22 cellular contexts compared by ENCODE assay signal in the genomic region with DNA sequence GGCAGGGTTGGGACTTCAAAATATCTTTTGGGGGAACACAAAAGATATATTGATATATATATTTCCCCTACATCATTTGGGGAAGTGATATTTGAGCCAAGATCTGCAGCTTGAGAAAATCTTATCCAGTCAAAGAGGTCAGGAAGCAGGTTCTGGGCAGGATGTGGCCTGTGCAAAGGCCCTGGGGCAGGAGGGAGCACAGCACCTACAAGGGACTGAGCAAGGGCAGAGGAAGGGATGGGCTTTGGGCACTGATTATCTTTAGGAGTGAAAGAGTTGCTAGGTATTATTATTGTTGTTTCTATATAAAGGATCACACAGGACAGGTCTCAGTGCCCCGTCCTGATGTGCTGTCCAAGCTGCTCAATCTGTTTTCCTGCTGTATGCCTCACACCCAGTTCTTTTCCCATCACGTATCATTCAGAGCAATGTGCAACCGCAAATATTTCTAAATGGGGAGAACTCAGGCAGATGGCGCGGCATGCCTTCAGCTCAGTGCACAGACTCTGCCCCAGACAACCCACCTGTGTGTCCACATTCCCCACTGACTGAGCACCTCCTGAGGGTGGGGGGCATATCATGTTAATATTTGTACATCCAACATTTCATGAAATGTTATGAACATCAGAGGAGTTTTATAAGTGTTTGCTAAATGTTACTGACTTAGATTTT. TPM values are rescaled to one million over a fixed set of nuclear protein-coding genes. Genes with fewer than 3 reads are reported as not detected.
DNase-seq lines count a peak whose midpoint lies in the region; ATAC-seq, FAIRE-seq and TF ChIP-seq lines count a peak whose summit lies in the region.
"Had no signal": no experiment of that assay in that cellular context is flagged by ENCODE, and none has a peak within 500 bp of the region (broad histone marks: within the 10 kb centered on the region; RNA-seq: fewer than 3 reads in every experiment).

No MANE protein-coding gene starts in this region.

- no peak for DNase-seq in T-helper 1 cell
- DNase-seq in heart right ventricle: no peak
- no peak for DNase-seq in Right ventricle myocardium superior
- no peak for DNase-seq in K562 (ENCODE audit: extremely low read depth in 1 of 4, low spot score in 3 of 4)
- DNase-seq in HepG2 (ENCODE audit: low spot score): no peak
- no peak for DNase-seq in GM19239 (ENCODE audit: insufficient read length, low spot score)
- DNase-seq: Caco-2; CD4-positive, CD25-positive, alpha-beta regulatory T cell; CD8-positive, alpha-beta T cell; DMS153; DND-41; GOT3 had no signal

- in situ Hi-C loops in K562 (cut with MboI): loop anchor here (5.0 to 25.0 kb wide), 3 partner anchors 378 to 1448 kb away; no protein-coding TSS in a partner anchor
- in situ Hi-C loops in HepG2 (cut with HindIII; ENCODE audit: extremely low pct_ligation_motif_present, low pct_unique_long_range_greater_than_20kb): loop anchor here (25.0 kb wide), 3 partner anchors 998 to 1448 kb away; no protein-coding TSS in a partner anchor

- no peak for TF ChIP-seq CTCF in heart right ventricle (IDR thresholded peaks at IDR 0.05)
- TF ChIP-seq CTCF in HEK293 (tag by site-specific recombination; IDR thresholded peaks at IDR 0.05): no peak
- no peak for TF ChIP-seq CTCF in K562 (IDR thresholded peaks at IDR 0.05 in 2 of 3, conservative IDR thresholded peaks at IDR 0.05 in 1 of 3; ENCODE audit: insufficient read depth in 2 of 3, low read depth in 1 of 3, low read length in 3 of 3)
- no peak for TF ChIP-seq CTCF in HepG2 (CRISPR knock-in tag; IDR thresholded peaks at IDR 0.05)

- no peak overlapping the region for H3K9ac ChIP-seq in K562 (ENCODE audit: insufficient read depth in 1 of 2, low read depth in 2 of 2, low read length in 2 of 2)
- no peak overlapping the region for H3K9ac ChIP-seq in HepG2 (ENCODE audit: insufficient read depth, low read depth, low read length)
- H3K9ac ChIP-seq: BLaER1 had no signal

- H3K36me3 ChIP-seq in heart right ventricle (no peaks in the 10 kb centered on the region), HEK293 (ENCODE audit: control insufficient read depth in 2 of 2, insufficient read depth in 1 of 2, low read length in 2 of 2) (no peaks in the 10 kb centered on the region), K562 (ENCODE audit: control insufficient read depth, insufficient read depth, low read length) (no peaks in the 10 kb centered on the region), HepG2 (replicated peaks in 1 of 2; ENCODE audit: control insufficient read depth in 1 of 2, insufficient read depth in 2 of 2, low read length in 2 of 2) (no peaks in the 10 kb centered on the region)
- H3K36me3 ChIP-seq: BLaER1, HAP-1 had no signal

- H3K27ac ChIP-seq in heart right ventricle (peak overlapping the region in 7 of 10 donors; percentile 50 to 84 (median 73)), HEK293 (ENCODE audit: extremely low read depth, low read depth, low read length) (no peak overlapping the region), K562 (ENCODE audit: extremely low read depth, low read depth, low read length) (no peak overlapping the region), HepG2 (ENCODE audit: extremely low read length, insufficient read depth, low read length) (no peak overlapping the region)
- H3K27ac ChIP-seq: 22Rv1, BLaER1, C4-2B had no signal

- no peaks in the 10 kb centered on the region for H3K9me3 Mint-ChIP-seq in T-helper 1 cell treated with Interleukin-12 subunit alpha and Interleukin-12 subunit beta and Interleukin-4 antibody, amounts not matched to agents 30 μg/mL and 1 μg/mL, for 36 hours
- H3K9me3 Mint-ChIP-seq: CD4-positive, CD25-positive, alpha-beta regulatory T cell; CD8-positive, alpha-beta T cell had no signal

- H3K4me1 ChIP-seq in heart right ventricle (peaks cover 0 to 5% (median 0%) of the 10 kb centered on the region in 9 donors), HEK293 (ENCODE audit: control insufficient read depth, insufficient read depth, low read length) (no peaks in the 10 kb centered on the region), K562 (replicated peaks in 1 of 2; ENCODE audit: control insufficient read depth in 2 of 2, insufficient read depth in 2 of 2, low read length in 2 of 2) (peaks cover 0 to 5% of the 10 kb centered on the region in 2 experiments; a peak in 3 of 5 replicates), HepG2 (ENCODE audit: insufficient read depth, low read length) (0 out of 2 replicates have a peak, but pooled peaks cover 1% of the 10 kb centered on the region)
- H3K4me1 ChIP-seq: HAP-1 had no signal

- peaks cover 22% of the 10 kb centered on the region for H3K27me3 Mint-ChIP-seq in T-helper 1 cell treated with Interleukin-12 subunit alpha and Interleukin-12 subunit beta and Interleukin-4 antibody, amounts not matched to agents 30 μg/mL and 1 μg/mL, for 36 hours (ENCODE audit: low read depth)
- H3K27me3 Mint-ChIP-seq: B cell had no signal

- no peaks in the 10 kb centered on the region for H3K9me1 ChIP-seq in K562 (ENCODE audit: control insufficient read depth, insufficient read depth, low read length)

- WGBS in heart right ventricle, 2 donors: 87 to 88% methylated on average over 5 of the region's 5 CpGs
- WGBS in K562 (ENCODE audit: insufficient coverage, low coverage, missing lambda C conversion rate): 26% methylated on average over 5 of the region's 5 CpGs
- 76% methylated on average over 5 of the region's 5 CpGs for WGBS in HepG2 (ENCODE audit: low lambda C conversion rate)

- H3K79me2 ChIP-seq in K562 (ENCODE audit: control insufficient read depth, insufficient read depth, low read length) (no peaks in the 10 kb centered on the region), HepG2 (ENCODE audit: insufficient read depth, low read length) (no peaks in the 10 kb centered on the region)

- no peak for FAIRE-seq in K562 (lab: Jason Lieb, UNC)
- FAIRE-seq in HepG2 (lab: Jason Lieb, UNC): no peak
- no peak for FAIRE-seq in GM19239 (lab: Jason Lieb, UNC)
- FAIRE-seq: A204.1, G401.6, H54 had no signal

- BruUV-seq in K562 (replicated peaks; lab: Mats Ljungman, UMichigan) (no TSS peak), HepG2 (replicated peaks; lab: Mats Ljungman, UMichigan) (no TSS peak)

- H2AFZ ChIP-seq in K562 (ENCODE audit: low read depth, low read length) (no peak overlapping the region), HepG2 (ENCODE audit: low read length) (no peak overlapping the region)

- TF ChIP-seq POLR2A in K562 (conservative IDR thresholded peaks at IDR 0.05) (no peak), HepG2 (IDR thresholded peaks at IDR 0.05; ENCODE audit: insufficient read depth in 1 of 2, low read depth in 2 of 2, low read length in 2 of 2) (no peak)

- POLR2A ChIA-PET in HEK293 (lab: Yijun Ruan, JAX): no interaction called here
- POLR2A ChIA-PET in K562 (lab: Yijun Ruan, JAX): interaction anchor here (0.5 kb wide), 1 partner anchor 90 kb away, joined by 3 read pairs; no protein-coding TSS in a partner anchor
- POLR2A ChIA-PET in HepG2 (lab: Yijun Ruan, JAX): no interaction called here

- H3K27me3 ChIP-seq in heart right ventricle (no peaks in the 10 kb centered on the region), K562 (ENCODE audit: control insufficient read depth in 2 of 2, insufficient read depth in 2 of 2, low read length in 2 of 2) (peaks cover 2 to 35% of the 10 kb centered on the region in 2 experiments; a peak in 3 of 5 replicates), HepG2 (ENCODE audit: control insufficient read depth in 1 of 2, insufficient read depth in 2 of 2, low read length in 2 of 2) (peaks cover 0 to 11% of the 10 kb centered on the region in 2 experiments; a peak in 1 of 5 replicates)
- H3K27me3 ChIP-seq: BLaER1 had no signal

- CTCF ChIA-PET in HEK293 (lab: Yijun Ruan, JAX): interaction anchor here (1.1 to 1.6 kb wide), 6 partner anchors 10 to 417 kb away, joined by 3 to 6 read pairs (median 4); no protein-coding TSS in a partner anchor
- CTCF ChIA-PET in K562 (lab: Yijun Ruan, JAX; ENCODE audit: low intra/inter-chr PET ratio): no interaction called here
- CTCF ChIA-PET in HepG2 (lab: Yijun Ruan, JAX; ENCODE audit: low intra/inter-chr PET ratio, low total read pairs): no interaction called here

- peaks cover under 1% of the 10 kb centered on the region for H3K4me1 Mint-ChIP-seq in T-helper 1 cell treated with Interleukin-12 subunit alpha and Interleukin-12 subunit beta and Interleukin-4 antibody, amounts not matched to agents 30 μg/mL and 1 μg/mL, for 36 hours (ENCODE audit: low read depth)
- H3K4me1 Mint-ChIP-seq: B cell had no signal

- no peaks in the 10 kb centered on the region for H3K36me3 Mint-ChIP-seq in T-helper 1 cell treated with Interleukin-12 subunit alpha and Interleukin-12 subunit beta and Interleukin-4 antibody, amounts not matched to agents 30 μg/mL and 1 μg/mL, for 36 hours (ENCODE audit: low read depth)
- H3K36me3 Mint-ChIP-seq: CD4-positive, CD25-positive, alpha-beta regulatory T cell; CD8-positive, alpha-beta T cell had no signal

- intact Hi-C loops in heart right ventricle (cut with DNase I): loop anchor here in 4 of 10 donors (5.0 to 10.0 kb wide), 4 partner anchors 171 to 421 kb away; a partner anchor contains a TSS
- intact Hi-C loops in Right ventricle myocardium superior (cut with DNase I): no loop called here
- intact Hi-C loops in K562 (cut with micrococcal nuclease): no loop called here
- intact Hi-C loops in HepG2 (cut with micrococcal nuclease; ENCODE audit: unreplicated experiment): no loop called here

- TF ChIP-seq RAD21 in K562 (CRISPR knock-in tag; conservative IDR thresholded peaks at IDR 0.05 in 1 of 2, IDR thresholded peaks at IDR 0.05 in 1 of 2) (no peak), HepG2 (CRISPR knock-in tag; IDR thresholded peaks at IDR 0.05) (no peak)

- no peak overlapping the region for H3K4me3 Mint-ChIP-seq in T-helper 1 cell treated with Interleukin-12 subunit alpha and Interleukin-12 subunit beta and Interleukin-4 antibody, amounts not matched to agents 30 μg/mL and 1 μg/mL, for 36 hours
- H3K4me3 Mint-ChIP-seq: B cell; CD4-positive, CD25-positive, alpha-beta regulatory T cell; CD8-positive, alpha-beta T cell had no signal

- no peak for TF ChIP-seq EP300 in K562 (IDR thresholded peaks at IDR 0.05; ENCODE audit: low read length)
- no peak for TF ChIP-seq EP300 in HepG2 (IDR thresholded peaks at IDR 0.05; ENCODE audit: low read depth in 2 of 2, low read length in 2 of 2)
- no peak for TF ChIP-seq EP300 in HepG2 (CRISPR knock-in tag; IDR thresholded peaks at IDR 0.05; ENCODE audit: borderline replicate concordance)

- H3K9me3 ChIP-seq in heart right ventricle (no peaks in the 10 kb centered on the region), HEK293 (ENCODE audit: control insufficient read depth, insufficient read depth, low read depth, low read length) (no peaks in the 10 kb centered on the region), K562 (replicated peaks; ENCODE audit: control insufficient read depth, insufficient read depth, low read depth, low read length) (no peaks in the 10 kb centered on the region), HepG2 (ENCODE audit: low read length) (no peaks in the 10 kb centered on the region)
- H3K9me3 ChIP-seq: BLaER1, Caco-2, HAP-1 had no signal

- no peaks in the 10 kb centered on the region for H4K20me1 ChIP-seq in K562 (replicated peaks; ENCODE audit: control insufficient read depth, insufficient read depth, low read length)
- H4K20me1 ChIP-seq in HepG2 (ENCODE audit: insufficient read depth, low read length): no peaks in the 10 kb centered on the region
- H4K20me1 ChIP-seq: BLaER1 had no signal

- ATAC-seq in heart right ventricle (no peak), Right ventricle myocardium superior (ENCODE audit: poor library complexity) (no peak), K562 (no peak), HepG2 (no peak)
- ATAC-seq: CD8-positive, alpha-beta T cell had no signal

- H3K27ac Mint-ChIP-seq in T-helper 1 cell treated with Interleukin-12 subunit alpha and Interleukin-12 subunit beta and Interleukin-4 antibody, amounts not matched to agents 30 μg/mL and 1 μg/mL, for 36 hours: peak overlapping the region; percentile 69
- H3K27ac Mint-ChIP-seq: B cell; CD4-positive, CD25-positive, alpha-beta regulatory T cell; CD8-positive, alpha-beta T cell had no signal

- H3K4me2 ChIP-seq in K562 (ENCODE audit: insufficient read depth, low read length) (no peak overlapping the region), HepG2 (ENCODE audit: low read depth, low read length) (no peak overlapping the region)
- H3K4me2 ChIP-seq: BLaER1 had no signal

- no peak overlapping the region for H3K4me3 ChIP-seq in heart right ventricle
- H3K4me3 ChIP-seq in HEK293 (ENCODE audit: low read depth, low read length): no peak overlapping the region
- no peak overlapping the region for H3K4me3 ChIP-seq in K562
- no peak overlapping the region for H3K4me3 ChIP-seq in HepG2 (replicated peaks in 1 of 3; ENCODE audit: insufficient read depth in 1 of 3, low read depth in 2 of 3, low read length in 3 of 3)
- H3K4me3 ChIP-seq: BLaER1, HAP-1 had no signal

RNA-seq across cellular contexts. Expression of a gene that starts 28.1 kb away (rescaled TPM):
- 10 to 100 TPM; 24.5 to 51.4 (median 35.5) TPM for total RNA-seq in heart right ventricle
- polyA plus RNA-seq in heart right ventricle: 10 to 100 TPM; 10.6 to 15.0 TPM
- total RNA-seq in Right ventricle myocardium superior: 27.5 TPM
- total RNA-seq in K562 (2011; cell fraction: chromatin; rRNA removed; ENCODE audit: low replicate concordance): 0.28 and 0.65 TPM in 2 replicates
- total RNA-seq in K562 (2011; cell fraction: nucleolus; rRNA removed): 0.17 and 0.79 TPM in 2 replicates
- 0.22 and 2.1 TPM in 2 replicates for total RNA-seq in K562 (2011; cell fraction: nucleoplasm; rRNA removed)
- total RNA-seq in K562 (2014; rRNA removed): 0.36 and 0.94 TPM in 2 replicates
- 0.70 and 0.76 TPM in 2 replicates for total RNA-seq in K562 (2014; rRNA removed; fragmentation: Illumina TruSeq; extraction: Trizol)
- total RNA-seq in K562 (2015; rRNA removed; fragmentation: Illumina TruSeq; extraction: Trizol): 0.75 and 0.87 TPM in 2 replicates
- total RNA-seq in K562 (2021): 0.49 and 0.62 TPM in 2 replicates
- polyA plus RNA-seq in K562 (2011; rRNA removed): 0.04 and 0.28 TPM in 2 replicates
- polyA plus RNA-seq in K562 (2011; cell fraction: cytosol; rRNA removed): 0.07 and 0.19 TPM in 2 replicates
- 0.30 and 0.60 TPM in 2 replicates for polyA plus RNA-seq in K562 (2011; cell fraction: nucleus; rRNA removed)
- 0.78 and 1.8 TPM in 2 replicates for polyA plus RNA-seq in K562 (2012)
- polyA plus RNA-seq in K562 (2014; fragmentation: Illumina TruSeq; extraction: Trizol): 1.0 and 1.1 TPM in 2 replicates
- polyA plus RNA-seq in K562 (2014; fragmentation: Nextera tagmentation; extraction: Ambion mirVana): under 1 TPM; 0.14 to 0.35 TPM
- 0.49 and 0.62 TPM in 2 replicates for polyA plus RNA-seq in K562 (2014; rRNA removed)
- 0.27 TPM in 1 of 2 replicates, not detected in the other for polyA minus RNA-seq in K562 (2011; rRNA and poly(A)+ RNA removed)
- polyA minus RNA-seq in K562 (2011; cell fraction: cytosol; rRNA and poly(A)+ RNA removed): not detected in 2 replicates
- polyA minus RNA-seq in K562 (2011; cell fraction: nucleus; rRNA and poly(A)+ RNA removed): 0.13 TPM in 1 of 2 replicates, not detected in the other
- 0.27 and 0.31 TPM in 2 replicates for total RNA-seq in HepG2 (2016; rRNA removed; fragmentation: Illumina TruSeq; extraction: Trizol)
- 0.35 and 0.40 TPM in 2 replicates for total RNA-seq in HepG2 (2016; cell fraction: cytosol; rRNA removed; fragmentation: Illumina TruSeq; extraction: Trizol; ENCODE audit: low read depth)
- 0.31 and 0.45 TPM in 2 replicates for total RNA-seq in HepG2 (2016; cell fraction: insoluble cytoplasmic fraction; rRNA removed; fragmentation: Illumina TruSeq; extraction: Trizol)
- 0.31 and 0.37 TPM in 2 replicates for total RNA-seq in HepG2 (2016; cell fraction: membrane; rRNA removed; fragmentation: Illumina TruSeq; extraction: Trizol)
- 0.34 and 0.59 TPM in 2 replicates for total RNA-seq in HepG2 (2016; cell fraction: nucleus; rRNA removed; fragmentation: Illumina TruSeq; extraction: Trizol)
- 0.41 and 0.59 TPM in 2 replicates for polyA plus RNA-seq in HepG2 (2011; rRNA removed)
- 0.32 and 0.50 TPM in 2 replicates for polyA plus RNA-seq in HepG2 (2011; cell fraction: cytosol; rRNA removed)
- 0.72 and 0.85 TPM in 2 replicates for polyA plus RNA-seq in HepG2 (2011; cell fraction: nucleus; rRNA removed)
- polyA plus RNA-seq in HepG2 (2012): 0.47 and 1.5 TPM in 2 replicates
- polyA plus RNA-seq in HepG2 (2016; cell fraction: cytosol; fragmentation: Illumina TruSeq; extraction: Trizol; ENCODE audit: low read depth): 0.21 and 0.23 TPM in 2 replicates
- polyA plus RNA-seq in HepG2 (2016; cell fraction: insoluble cytoplasmic fraction; fragmentation: Illumina TruSeq; extraction: Trizol; ENCODE audit: low read depth): 0.35 and 0.58 TPM in 2 replicates
- 0.40 and 0.45 TPM in 2 replicates for polyA plus RNA-seq in HepG2 (2016; cell fraction: membrane; fragmentation: Illumina TruSeq; extraction: Trizol; ENCODE audit: low read depth)
- polyA plus RNA-seq in HepG2 (2016; cell fraction: nucleus; fragmentation: Illumina TruSeq; extraction: Trizol; ENCODE audit: insufficient read depth, low read depth): 0.70 and 0.75 TPM in 2 replicates
- polyA minus RNA-seq in HepG2 (2011; rRNA and poly(A)+ RNA removed; ENCODE audit: low replicate concordance): 0.10 and 0.21 TPM in 2 replicates
- not detected in 2 replicates for polyA minus RNA-seq in HepG2 (2011; cell fraction: cytosol; rRNA and poly(A)+ RNA removed)
- 0.52 and 1.2 TPM in 2 replicates for polyA minus RNA-seq in HepG2 (2011; cell fraction: nucleus; rRNA and poly(A)+ RNA removed)

RNA-seq across cellular contexts. Expression of a gene that starts 49.3 kb away (rescaled TPM):
- total RNA-seq in heart right ventricle (100 to 1,000 TPM in 1 of 10 donors, 10 to 100 TPM in 9; 33.5 to 120 (median 44.4) TPM), Right ventricle myocardium superior (51.2 TPM), K562 (2014; rRNA removed) (not detected in 2 replicates), K562 (2014; rRNA removed; fragmentation: Illumina TruSeq; extraction: Trizol) (not detected in 2 replicates), K562 (2015; rRNA removed; fragmentation: Illumina TruSeq; extraction: Trizol) (not detected in 2 replicates), K562 (2021) (0.22 and 0.27 TPM in 2 replicates), HepG2 (2016; rRNA removed; fragmentation: Illumina TruSeq; extraction: Trizol) (29.3 and 50.2 TPM in 2 replicates)
- polyA plus RNA-seq in heart right ventricle (10 to 100 TPM; 30.2 to 68.9 TPM), K562 (2011; rRNA removed) (not detected in 2 replicates), K562 (2014; fragmentation: Illumina TruSeq; extraction: Trizol) (not detected in 2 replicates), K562 (2014; fragmentation: Nextera tagmentation; extraction: Ambion mirVana) (not detected), K562 (2014; rRNA removed) (not detected in 2 replicates), HepG2 (2011; rRNA removed) (56.1 and 77.2 TPM in 2 replicates)
- total RNA-seq in K562 (2011; cell fraction: chromatin; rRNA removed; ENCODE audit: low replicate concordance): not detected in 2 replicates
- not detected in 2 replicates for total RNA-seq in K562 (2011; cell fraction: nucleolus; rRNA removed)
- not detected in 2 replicates for total RNA-seq in K562 (2011; cell fraction: nucleoplasm; rRNA removed)
- polyA plus RNA-seq in K562 (2011; cell fraction: cytosol; rRNA removed): 0.01 TPM in 1 of 2 replicates, not detected in the other
- not detected in 2 replicates for polyA plus RNA-seq in K562 (2011; cell fraction: nucleus; rRNA removed)
- polyA plus RNA-seq in K562 (2012): not detected in 2 replicates
- not detected in 2 replicates for polyA minus RNA-seq in K562 (2011; rRNA and poly(A)+ RNA removed)
- polyA minus RNA-seq in K562 (2011; cell fraction: cytosol; rRNA and poly(A)+ RNA removed): 0.46 TPM in 1 of 2 replicates, not detected in the other
- polyA minus RNA-seq in K562 (2011; cell fraction: nucleus; rRNA and poly(A)+ RNA removed): not detected in 2 replicates
- 5.0 and 5.1 TPM in 2 replicates for total RNA-seq in HepG2 (2016; cell fraction: cytosol; rRNA removed; fragmentation: Illumina TruSeq; extraction: Trizol; ENCODE audit: low read depth)
- 22.1 and 49.8 TPM in 2 replicates for total RNA-seq in HepG2 (2016; cell fraction: insoluble cytoplasmic fraction; rRNA removed; fragmentation: Illumina TruSeq; extraction: Trizol)
- 10.8 and 12.4 TPM in 2 replicates for total RNA-seq in HepG2 (2016; cell fraction: membrane; rRNA removed; fragmentation: Illumina TruSeq; extraction: Trizol)
- 68.9 and 87.3 TPM in 2 replicates for total RNA-seq in HepG2 (2016; cell fraction: nucleus; rRNA removed; fragmentation: Illumina TruSeq; extraction: Trizol)
- polyA plus RNA-seq in HepG2 (2011; cell fraction: cytosol; rRNA removed): 45.0 and 56.5 TPM in 2 replicates
- polyA plus RNA-seq in HepG2 (2011; cell fraction: nucleus; rRNA removed): 102 and 105 TPM in 2 replicates
- polyA plus RNA-seq in HepG2 (2012): 122 and 152 TPM in 2 replicates
- 2.7 and 3.2 TPM in 2 replicates for polyA plus RNA-seq in HepG2 (2016; cell fraction: cytosol; fragmentation: Illumina TruSeq; extraction: Trizol; ENCODE audit: low read depth)
- polyA plus RNA-seq in HepG2 (2016; cell fraction: insoluble cytoplasmic fraction; fragmentation: Illumina TruSeq; extraction: Trizol; ENCODE audit: low read depth): 25.6 and 37.4 TPM in 2 replicates
- 7.7 and 9.8 TPM in 2 replicates for polyA plus RNA-seq in HepG2 (2016; cell fraction: membrane; fragmentation: Illumina TruSeq; extraction: Trizol; ENCODE audit: low read depth)
- polyA plus RNA-seq in HepG2 (2016; cell fraction: nucleus; fragmentation: Illumina TruSeq; extraction: Trizol; ENCODE audit: insufficient read depth, low read depth): 108 and 114 TPM in 2 replicates
- 173 TPM in 1 of 2 replicates, not detected in the other for polyA minus RNA-seq in HepG2 (2011; rRNA and poly(A)+ RNA removed; ENCODE audit: low replicate concordance)
- 109 and 121 TPM in 2 replicates for polyA minus RNA-seq in HepG2 (2011; cell fraction: cytosol; rRNA and poly(A)+ RNA removed)
- 60.0 and 68.8 TPM in 2 replicates for polyA minus RNA-seq in HepG2 (2011; cell fraction: nucleus; rRNA and poly(A)+ RNA removed)
- total RNA-seq: B cell; CD8-positive, alpha-beta T cell had no signal
- polyA plus RNA-seq: CD4-positive, CD25-positive, alpha-beta regulatory T cell had no signal

Comparison
In these comparisons a context has a peak if more than half of its experiments do, and no peak if none do; other contexts are left out.
1. H3K27ac ChIP-seq: peak in heart right ventricle (7 of 10); none in HEK293 (single experiment), K562 (single experiment) and HepG2 (single experiment).
2. RNA of a gene that starts 49.3 kb away (total RNA-seq): 51.2 TPM in Right ventricle myocardium superior (single experiment), 5.0 to 87.3 TPM in HepG2 and 33.5 to 120 TPM in heart right ventricle; 0.22 to 0.27 TPM in K562; every median in the first group is over 4 times any median in the second.